1 cellular context compared by ENCODE assay signal in the genomic region with DNA sequence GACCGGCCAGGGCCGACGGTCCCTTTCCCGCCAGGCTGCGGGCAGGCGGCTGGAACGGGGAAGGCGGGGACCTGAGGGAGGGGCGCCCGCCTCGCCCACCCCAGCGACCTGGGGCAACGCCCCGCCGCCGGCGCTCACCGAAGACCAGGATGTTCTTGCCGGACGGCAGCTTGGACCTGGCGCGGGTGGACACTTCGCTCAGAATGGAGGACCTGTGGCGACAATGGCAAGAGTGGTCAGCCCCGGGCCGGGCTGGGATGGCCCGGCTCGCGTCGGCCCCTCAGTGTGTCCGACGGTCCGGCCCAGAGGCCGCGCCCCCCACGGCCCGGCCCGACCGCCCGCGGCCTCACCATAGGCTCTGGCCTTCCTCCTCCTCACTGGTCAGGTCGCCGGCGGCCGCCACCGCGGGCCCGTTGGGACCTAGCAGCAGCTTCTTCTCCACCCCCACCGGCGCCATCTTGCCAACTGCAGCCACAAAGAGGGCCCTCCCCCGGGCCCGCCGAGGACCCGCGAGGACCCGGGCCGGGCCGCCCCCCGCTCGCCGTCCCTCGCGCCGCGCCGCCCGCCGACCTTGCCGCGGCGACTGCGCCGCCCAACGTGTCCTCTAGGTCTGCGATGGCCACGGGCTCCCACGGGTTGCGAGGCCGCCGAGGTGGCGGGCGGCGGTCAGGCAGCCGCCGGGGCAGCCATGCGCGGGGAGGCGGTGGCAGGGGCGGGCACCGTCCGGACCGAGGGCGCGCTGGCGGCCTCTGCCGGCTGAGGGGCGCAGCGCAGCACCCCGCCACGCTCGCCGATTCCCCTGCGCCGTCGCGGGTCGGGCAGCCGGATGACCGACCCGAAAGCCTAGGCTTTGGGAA.
TF ChIP-seq lines count a peak whose summit lies in the region.

A gene (minus strand): TSS at position 475 of the 857 bp plus-strand sequence. CDS start 18 bp downstream, at position 457.

TF ChIP-seq in K562, 482 proteins besides CTCF, POLR2A, EP300 and RAD21 (continued from another document and continues in another):
- TF ChIP-seq, protein P1, sequence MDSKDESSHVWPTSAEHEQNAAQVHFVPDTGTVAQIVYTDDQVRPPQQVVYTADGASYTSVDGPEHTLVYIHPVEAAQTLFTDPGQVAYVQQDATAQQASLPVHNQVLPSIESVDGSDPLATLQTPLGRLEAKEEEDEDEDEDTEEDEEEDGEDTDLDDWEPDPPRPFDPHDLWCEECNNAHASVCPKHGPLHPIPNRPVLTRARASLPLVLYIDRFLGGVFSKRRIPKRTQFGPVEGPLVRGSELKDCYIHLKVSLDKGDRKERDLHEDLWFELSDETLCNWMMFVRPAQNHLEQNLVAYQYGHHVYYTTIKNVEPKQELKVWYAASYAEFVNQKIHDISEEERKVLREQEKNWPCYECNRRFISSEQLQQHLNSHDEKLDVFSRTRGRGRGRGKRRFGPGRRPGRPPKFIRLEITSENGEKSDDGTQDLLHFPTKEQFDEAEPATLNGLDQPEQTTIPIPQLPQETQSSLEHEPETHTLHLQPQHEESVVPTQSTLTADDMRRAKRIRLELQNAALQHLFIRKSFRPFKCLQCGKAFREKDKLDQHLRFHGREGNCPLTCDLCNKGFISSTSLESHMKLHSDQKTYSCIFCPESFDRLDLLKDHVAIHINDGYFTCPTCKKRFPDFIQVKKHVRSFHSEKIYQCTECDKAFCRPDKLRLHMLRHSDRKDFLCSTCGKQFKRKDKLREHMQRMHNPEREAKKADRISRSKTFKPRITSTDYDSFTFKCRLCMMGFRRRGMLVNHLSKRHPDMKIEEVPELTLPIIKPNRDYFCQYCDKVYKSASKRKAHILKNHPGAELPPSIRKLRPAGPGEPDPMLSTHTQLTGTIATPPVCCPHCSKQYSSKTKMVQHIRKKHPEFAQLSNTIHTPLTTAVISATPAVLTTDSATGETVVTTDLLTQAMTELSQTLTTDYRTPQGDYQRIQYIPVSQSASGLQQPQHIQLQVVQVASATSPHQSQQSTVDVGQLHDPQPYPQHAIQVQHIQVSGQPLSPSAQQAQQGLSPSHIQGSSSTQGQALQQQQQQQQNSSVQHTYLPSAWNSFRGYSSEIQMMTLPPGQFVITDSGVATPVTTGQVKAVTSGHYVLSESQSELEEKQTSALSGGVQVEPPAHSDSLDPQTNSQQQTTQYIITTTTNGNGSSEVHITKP (IDR thresholded peaks at IDR 0.05; ENCODE audit: partially characterized antibody) = peak; percentile 31
- no peak for TF ChIP-seq NCOA6 (IDR thresholded peaks at IDR 0.05)
- no peak for TF ChIP-seq DMBX1 (CRISPR knock-in tag; IDR thresholded peaks at IDR 0.05; ENCODE audit: borderline replicate concordance)
- TF ChIP-seq ZBTB7A (IDR thresholded peaks at IDR 0.05; ENCODE audit: borderline replicate concordance, control insufficient read depth, low read depth, low read length) = peak; percentile 76; the same call in 1 of the 2 replicates
- no peak for TF ChIP-seq TRIM28 (IDR thresholded peaks at IDR 0.05)
- no peak for TF ChIP-seq ARHGAP35 (IDR thresholded peaks at IDR 0.05; ENCODE audit: partially characterized antibody)
- peak; percentile 82; the same call in 1 of the 2 replicates for TF ChIP-seq CTBP1 (IDR thresholded peaks at IDR 0.05; ENCODE audit: borderline replicate concordance)
- TF ChIP-seq, protein P2, sequence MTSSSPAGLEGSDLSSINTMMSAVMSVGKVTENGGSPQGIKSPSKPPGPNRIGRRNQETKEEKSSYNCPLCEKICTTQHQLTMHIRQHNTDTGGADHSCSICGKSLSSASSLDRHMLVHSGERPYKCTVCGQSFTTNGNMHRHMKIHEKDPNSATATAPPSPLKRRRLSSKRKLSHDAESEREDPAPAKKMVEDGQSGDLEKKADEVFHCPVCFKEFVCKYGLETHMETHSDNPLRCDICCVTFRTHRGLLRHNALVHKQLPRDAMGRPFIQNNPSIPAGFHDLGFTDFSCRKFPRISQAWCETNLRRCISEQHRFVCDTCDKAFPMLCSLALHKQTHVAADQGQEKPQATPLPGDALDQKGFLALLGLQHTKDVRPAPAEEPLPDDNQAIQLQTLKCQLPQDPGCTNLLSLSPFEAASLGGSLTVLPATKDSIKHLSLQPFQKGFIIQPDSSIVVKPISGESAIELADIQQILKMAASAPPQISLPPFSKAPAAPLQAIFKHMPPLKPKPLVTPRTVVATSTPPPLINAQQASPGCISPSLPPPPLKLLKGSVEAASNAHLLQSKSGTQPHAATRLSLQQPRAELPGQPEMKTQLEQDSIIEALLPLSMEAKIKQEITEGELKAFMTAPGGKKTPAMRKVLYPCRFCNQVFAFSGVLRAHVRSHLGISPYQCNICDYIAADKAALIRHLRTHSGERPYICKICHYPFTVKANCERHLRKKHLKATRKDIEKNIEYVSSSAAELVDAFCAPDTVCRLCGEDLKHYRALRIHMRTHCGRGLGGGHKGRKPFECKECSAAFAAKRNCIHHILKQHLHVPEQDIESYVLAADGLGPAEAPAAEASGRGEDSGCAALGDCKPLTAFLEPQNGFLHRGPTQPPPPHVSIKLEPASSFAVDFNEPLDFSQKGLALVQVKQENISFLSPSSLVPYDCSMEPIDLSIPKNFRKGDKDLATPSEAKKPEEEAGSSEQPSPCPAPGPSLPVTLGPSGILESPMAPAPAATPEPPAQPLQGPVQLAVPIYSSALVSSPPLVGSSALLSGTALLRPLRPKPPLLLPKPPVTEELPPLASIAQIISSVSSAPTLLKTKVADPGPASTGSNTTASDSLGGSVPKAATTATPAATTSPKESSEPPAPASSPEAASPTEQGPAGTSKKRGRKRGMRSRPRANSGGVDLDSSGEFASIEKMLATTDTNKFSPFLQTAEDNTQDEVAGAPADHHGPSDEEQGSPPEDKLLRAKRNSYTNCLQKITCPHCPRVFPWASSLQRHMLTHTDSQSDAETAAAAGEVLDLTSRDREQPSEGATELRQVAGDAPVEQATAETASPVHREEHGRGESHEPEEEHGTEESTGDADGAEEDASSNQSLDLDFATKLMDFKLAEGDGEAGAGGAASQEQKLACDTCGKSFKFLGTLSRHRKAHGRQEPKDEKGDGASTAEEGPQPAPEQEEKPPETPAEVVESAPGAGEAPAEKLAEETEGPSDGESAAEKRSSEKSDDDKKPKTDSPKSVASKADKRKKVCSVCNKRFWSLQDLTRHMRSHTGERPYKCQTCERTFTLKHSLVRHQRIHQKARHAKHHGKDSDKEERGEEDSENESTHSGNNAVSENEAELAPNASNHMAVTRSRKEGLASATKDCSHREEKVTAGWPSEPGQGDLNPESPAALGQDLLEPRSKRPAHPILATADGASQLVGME (CRISPR knock-in tag; IDR thresholded peaks at IDR 0.05) = 0 out of 2 replicates have a peak, but pooled peaks have one; percentile 9
- TF ChIP-seq, protein P3, sequence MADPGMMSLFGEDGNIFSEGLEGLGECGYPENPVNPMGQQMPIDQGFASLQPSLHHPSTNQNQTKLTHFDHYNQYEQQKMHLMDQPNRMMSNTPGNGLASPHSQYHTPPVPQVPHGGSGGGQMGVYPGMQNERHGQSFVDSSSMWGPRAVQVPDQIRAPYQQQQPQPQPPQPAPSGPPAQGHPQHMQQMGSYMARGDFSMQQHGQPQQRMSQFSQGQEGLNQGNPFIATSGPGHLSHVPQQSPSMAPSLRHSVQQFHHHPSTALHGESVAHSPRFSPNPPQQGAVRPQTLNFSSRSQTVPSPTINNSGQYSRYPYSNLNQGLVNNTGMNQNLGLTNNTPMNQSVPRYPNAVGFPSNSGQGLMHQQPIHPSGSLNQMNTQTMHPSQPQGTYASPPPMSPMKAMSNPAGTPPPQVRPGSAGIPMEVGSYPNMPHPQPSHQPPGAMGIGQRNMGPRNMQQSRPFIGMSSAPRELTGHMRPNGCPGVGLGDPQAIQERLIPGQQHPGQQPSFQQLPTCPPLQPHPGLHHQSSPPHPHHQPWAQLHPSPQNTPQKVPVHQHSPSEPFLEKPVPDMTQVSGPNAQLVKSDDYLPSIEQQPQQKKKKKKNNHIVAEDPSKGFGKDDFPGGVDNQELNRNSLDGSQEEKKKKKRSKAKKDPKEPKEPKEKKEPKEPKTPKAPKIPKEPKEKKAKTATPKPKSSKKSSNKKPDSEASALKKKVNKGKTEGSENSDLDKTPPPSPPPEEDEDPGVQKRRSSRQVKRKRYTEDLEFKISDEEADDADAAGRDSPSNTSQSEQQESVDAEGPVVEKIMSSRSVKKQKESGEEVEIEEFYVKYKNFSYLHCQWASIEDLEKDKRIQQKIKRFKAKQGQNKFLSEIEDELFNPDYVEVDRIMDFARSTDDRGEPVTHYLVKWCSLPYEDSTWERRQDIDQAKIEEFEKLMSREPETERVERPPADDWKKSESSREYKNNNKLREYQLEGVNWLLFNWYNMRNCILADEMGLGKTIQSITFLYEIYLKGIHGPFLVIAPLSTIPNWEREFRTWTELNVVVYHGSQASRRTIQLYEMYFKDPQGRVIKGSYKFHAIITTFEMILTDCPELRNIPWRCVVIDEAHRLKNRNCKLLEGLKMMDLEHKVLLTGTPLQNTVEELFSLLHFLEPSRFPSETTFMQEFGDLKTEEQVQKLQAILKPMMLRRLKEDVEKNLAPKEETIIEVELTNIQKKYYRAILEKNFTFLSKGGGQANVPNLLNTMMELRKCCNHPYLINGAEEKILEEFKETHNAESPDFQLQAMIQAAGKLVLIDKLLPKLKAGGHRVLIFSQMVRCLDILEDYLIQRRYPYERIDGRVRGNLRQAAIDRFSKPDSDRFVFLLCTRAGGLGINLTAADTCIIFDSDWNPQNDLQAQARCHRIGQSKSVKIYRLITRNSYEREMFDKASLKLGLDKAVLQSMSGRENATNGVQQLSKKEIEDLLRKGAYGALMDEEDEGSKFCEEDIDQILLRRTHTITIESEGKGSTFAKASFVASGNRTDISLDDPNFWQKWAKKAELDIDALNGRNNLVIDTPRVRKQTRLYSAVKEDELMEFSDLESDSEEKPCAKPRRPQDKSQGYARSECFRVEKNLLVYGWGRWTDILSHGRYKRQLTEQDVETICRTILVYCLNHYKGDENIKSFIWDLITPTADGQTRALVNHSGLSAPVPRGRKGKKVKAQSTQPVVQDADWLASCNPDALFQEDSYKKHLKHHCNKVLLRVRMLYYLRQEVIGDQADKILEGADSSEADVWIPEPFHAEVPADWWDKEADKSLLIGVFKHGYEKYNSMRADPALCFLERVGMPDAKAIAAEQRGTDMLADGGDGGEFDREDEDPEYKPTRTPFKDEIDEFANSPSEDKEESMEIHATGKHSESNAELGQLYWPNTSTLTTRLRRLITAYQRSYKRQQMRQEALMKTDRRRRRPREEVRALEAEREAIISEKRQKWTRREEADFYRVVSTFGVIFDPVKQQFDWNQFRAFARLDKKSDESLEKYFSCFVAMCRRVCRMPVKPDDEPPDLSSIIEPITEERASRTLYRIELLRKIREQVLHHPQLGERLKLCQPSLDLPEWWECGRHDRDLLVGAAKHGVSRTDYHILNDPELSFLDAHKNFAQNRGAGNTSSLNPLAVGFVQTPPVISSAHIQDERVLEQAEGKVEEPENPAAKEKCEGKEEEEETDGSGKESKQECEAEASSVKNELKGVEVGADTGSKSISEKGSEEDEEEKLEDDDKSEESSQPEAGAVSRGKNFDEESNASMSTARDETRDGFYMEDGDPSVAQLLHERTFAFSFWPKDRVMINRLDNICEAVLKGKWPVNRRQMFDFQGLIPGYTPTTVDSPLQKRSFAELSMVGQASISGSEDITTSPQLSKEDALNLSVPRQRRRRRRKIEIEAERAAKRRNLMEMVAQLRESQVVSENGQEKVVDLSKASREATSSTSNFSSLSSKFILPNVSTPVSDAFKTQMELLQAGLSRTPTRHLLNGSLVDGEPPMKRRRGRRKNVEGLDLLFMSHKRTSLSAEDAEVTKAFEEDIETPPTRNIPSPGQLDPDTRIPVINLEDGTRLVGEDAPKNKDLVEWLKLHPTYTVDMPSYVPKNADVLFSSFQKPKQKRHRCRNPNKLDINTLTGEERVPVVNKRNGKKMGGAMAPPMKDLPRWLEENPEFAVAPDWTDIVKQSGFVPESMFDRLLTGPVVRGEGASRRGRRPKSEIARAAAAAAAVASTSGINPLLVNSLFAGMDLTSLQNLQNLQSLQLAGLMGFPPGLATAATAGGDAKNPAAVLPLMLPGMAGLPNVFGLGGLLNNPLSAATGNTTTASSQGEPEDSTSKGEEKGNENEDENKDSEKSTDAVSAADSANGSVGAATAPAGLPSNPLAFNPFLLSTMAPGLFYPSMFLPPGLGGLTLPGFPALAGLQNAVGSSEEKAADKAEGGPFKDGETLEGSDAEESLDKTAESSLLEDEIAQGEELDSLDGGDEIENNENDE (IDR thresholded peaks at IDR 0.05; ENCODE audit: low read depth, low read length) = no peak
- peak; percentile 79 for TF ChIP-seq GTF2E2 (tag; IDR thresholded peaks at IDR 0.05)
- TF ChIP-seq, protein P4, sequence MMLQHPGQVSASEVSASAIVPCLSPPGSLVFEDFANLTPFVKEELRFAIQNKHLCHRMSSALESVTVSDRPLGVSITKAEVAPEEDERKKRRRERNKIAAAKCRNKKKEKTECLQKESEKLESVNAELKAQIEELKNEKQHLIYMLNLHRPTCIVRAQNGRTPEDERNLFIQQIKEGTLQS (IDR thresholded peaks at IDR 0.05) = no peak
- TF ChIP-seq, protein P4 (CRISPR knock-in tag; conservative IDR thresholded peaks at IDR 0.05) = 0 out of 2 replicates have a peak, but pooled peaks have one; percentile 34
- peak; percentile 65; the same call in 1 of the 2 replicates for TF ChIP-seq POLR2AphosphoS5 (IDR thresholded peaks at IDR 0.05; ENCODE audit: control insufficient read depth, insufficient read depth, low read depth, low read length)
- TF ChIP-seq, protein P5, sequence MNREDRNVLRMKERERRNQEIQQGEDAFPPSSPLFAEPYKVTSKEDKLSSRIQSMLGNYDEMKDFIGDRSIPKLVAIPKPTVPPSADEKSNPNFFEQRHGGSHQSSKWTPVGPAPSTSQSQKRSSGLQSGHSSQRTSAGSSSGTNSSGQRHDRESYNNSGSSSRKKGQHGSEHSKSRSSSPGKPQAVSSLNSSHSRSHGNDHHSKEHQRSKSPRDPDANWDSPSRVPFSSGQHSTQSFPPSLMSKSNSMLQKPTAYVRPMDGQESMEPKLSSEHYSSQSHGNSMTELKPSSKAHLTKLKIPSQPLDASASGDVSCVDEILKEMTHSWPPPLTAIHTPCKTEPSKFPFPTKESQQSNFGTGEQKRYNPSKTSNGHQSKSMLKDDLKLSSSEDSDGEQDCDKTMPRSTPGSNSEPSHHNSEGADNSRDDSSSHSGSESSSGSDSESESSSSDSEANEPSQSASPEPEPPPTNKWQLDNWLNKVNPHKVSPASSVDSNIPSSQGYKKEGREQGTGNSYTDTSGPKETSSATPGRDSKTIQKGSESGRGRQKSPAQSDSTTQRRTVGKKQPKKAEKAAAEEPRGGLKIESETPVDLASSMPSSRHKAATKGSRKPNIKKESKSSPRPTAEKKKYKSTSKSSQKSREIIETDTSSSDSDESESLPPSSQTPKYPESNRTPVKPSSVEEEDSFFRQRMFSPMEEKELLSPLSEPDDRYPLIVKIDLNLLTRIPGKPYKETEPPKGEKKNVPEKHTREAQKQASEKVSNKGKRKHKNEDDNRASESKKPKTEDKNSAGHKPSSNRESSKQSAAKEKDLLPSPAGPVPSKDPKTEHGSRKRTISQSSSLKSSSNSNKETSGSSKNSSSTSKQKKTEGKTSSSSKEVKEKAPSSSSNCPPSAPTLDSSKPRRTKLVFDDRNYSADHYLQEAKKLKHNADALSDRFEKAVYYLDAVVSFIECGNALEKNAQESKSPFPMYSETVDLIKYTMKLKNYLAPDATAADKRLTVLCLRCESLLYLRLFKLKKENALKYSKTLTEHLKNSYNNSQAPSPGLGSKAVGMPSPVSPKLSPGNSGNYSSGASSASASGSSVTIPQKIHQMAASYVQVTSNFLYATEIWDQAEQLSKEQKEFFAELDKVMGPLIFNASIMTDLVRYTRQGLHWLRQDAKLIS (CRISPR knock-in tag; IDR thresholded peaks at IDR 0.05) = no peak
